In the genomic region with DNA sequence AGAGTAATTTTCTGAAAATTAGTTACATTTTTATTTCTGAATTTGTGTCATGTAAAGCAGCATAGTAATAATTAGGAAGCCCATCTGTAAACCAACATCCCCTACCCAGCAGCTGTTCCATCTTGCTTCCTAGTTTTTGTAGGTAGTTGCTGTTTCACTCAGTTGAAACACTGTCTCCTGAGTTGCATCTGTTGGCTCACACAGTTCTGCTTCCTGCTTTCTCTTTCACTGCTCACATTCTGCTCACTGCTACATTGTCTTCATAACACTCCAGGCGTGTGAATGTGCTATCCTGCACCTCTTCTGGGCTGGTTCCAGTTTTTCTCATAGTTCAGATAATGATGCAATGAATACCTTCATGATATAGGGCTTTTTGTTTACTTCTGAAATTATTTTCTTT, we compare ENCODE assay signal across 12 cellular contexts.
DNase-seq lines count a peak whose midpoint lies in the region; ATAC-seq lines count a peak whose summit lies in the region.
"Had no signal": no experiment of that assay in that cellular context is flagged by ENCODE, and none has a peak within 500 bp of the region (broad histone marks: within the 10 kb centered on the region; RNA-seq: fewer than 3 reads in every experiment).

No MANE protein-coding gene starts in this region.

- no peak for DNase-seq in naive thymus-derived CD4-positive, alpha-beta T cell
- DNase-seq in stimulated activated CD4-positive, alpha-beta T cell treated with anti-CD3 and anti-CD28 coated beads, Interleukin-4, amount 100 ng/mL, for 24 hours = no peak
- no peak for DNase-seq in LoVo (ENCODE audit: low spot score)
- no peak for DNase-seq in NCI-H510A treated with DMSO at 0.1 percent for 48 hours (lab: John Stamatoyannopoulos, UW)
- DNase-seq: activated CD4-positive, CD25-positive, alpha-beta regulatory T cell; activated gamma-delta T cell; H7; NCI-H1105 treated with DMSO at 0.1 percent for 48 hours had no signal

- H3K4me1 ChIP-seq in naive thymus-derived CD4-positive, alpha-beta T cell (ENCODE audit: control insufficient read depth in 2 of 2, insufficient read depth in 2 of 2, low read length in 2 of 2) = no peaks in the 10 kb centered on the region

- CTCF ChIA-PET in naive thymus-derived CD4-positive, alpha-beta T cell (lab: Charles Lee) = no interaction called here

- H3K9me3 ChIP-seq in naive thymus-derived CD4-positive, alpha-beta T cell (ENCODE audit: control insufficient read depth in 2 of 3, low read length in 3 of 3) = no peaks in the 10 kb centered on the region

- H3K27me3 ChIP-seq in naive thymus-derived CD4-positive, alpha-beta T cell (ENCODE audit: control insufficient read depth in 2 of 2, insufficient read depth in 2 of 2, low read length in 2 of 2) = no peaks in the 10 kb centered on the region

- no peak overlapping the region for H3K27ac Mint-ChIP-seq in naive thymus-derived CD4-positive, alpha-beta T cell

- peaks cover 0 to 21% (median 8%) of the 10 kb centered on the region in 5 donors for H3K27me3 Mint-ChIP-seq in naive thymus-derived CD4-positive, alpha-beta T cell

- peaks cover 0 to 3% (median 0%) of the 10 kb centered on the region in 7 donors for H3K4me1 Mint-ChIP-seq in naive thymus-derived CD4-positive, alpha-beta T cell

- H3K9me3 Mint-ChIP-seq in naive thymus-derived CD4-positive, alpha-beta T cell = peaks cover 0 to 5% (median 0%) of the 10 kb centered on the region in 11 donors

- intact Hi-C loops in naive thymus-derived CD4-positive, alpha-beta T cell (cut with micrococcal nuclease) = no loop called here

- H3K27ac ChIP-seq in naive thymus-derived CD4-positive, alpha-beta T cell (ENCODE audit: low read depth, low read length) = no peak overlapping the region

- no peak overlapping the region for H3K4me3 ChIP-seq in naive thymus-derived CD4-positive, alpha-beta T cell (ENCODE audit: low read length)
- H3K4me3 ChIP-seq: lung had no signal

- ATAC-seq in GM19023 (IDR thresholded peaks at IDR 0.05; ENCODE audit: unreplicated experiment) (peak; percentile 89), GM21619 (IDR thresholded peaks at IDR 0.05; ENCODE audit: unreplicated experiment) (peak; percentile 96), HG03139 (IDR thresholded peaks at IDR 0.05; ENCODE audit: unreplicated experiment) (peak; percentile 88)
- ATAC-seq in naive thymus-derived CD4-positive, alpha-beta T cell = peak; percentile 42

- POLR2A ChIA-PET in naive thymus-derived CD4-positive, alpha-beta T cell (lab: Charles Lee) = no interaction called here

- no peaks in the 10 kb centered on the region for H3K36me3 Mint-ChIP-seq in naive thymus-derived CD4-positive, alpha-beta T cell

- no peak overlapping the region for H3K4me3 Mint-ChIP-seq in naive thymus-derived CD4-positive, alpha-beta T cell

- H3K36me3 ChIP-seq in naive thymus-derived CD4-positive, alpha-beta T cell (ENCODE audit: control insufficient read depth in 2 of 3, insufficient read depth in 3 of 3, low read length in 3 of 3) = no peaks in the 10 kb centered on the region

Comparison
In these comparisons a context has a peak if more than half of its experiments do, and no peak if none do; other contexts are left out.
1. ATAC-seq: peak in every context shown above with its lines; median percentile 96 in GM21619; 89 in GM19023; 88 in HG03139; 42 in naive thymus-derived CD4-positive, alpha-beta T cell.